In genomic region chr14:23352506-23353432, GRCh38 we compare ENCODE assay signal across 8 cellular contexts. TPM values are rescaled to one million over a fixed set of nuclear protein-coding genes. Genes with fewer than 3 reads are reported as not detected.
DNase-seq lines count a peak whose midpoint lies in the region; ATAC-seq, FAIRE-seq and TF ChIP-seq lines count a peak whose summit lies in the region.

Gene SLC22A17 (minus strand): TSS chr14:23352887.

- no peak for ATAC-seq in GM12878
- ATAC-seq in psoas muscle = peak; percentile 68 to 84 (median 78)

- SMC1A ChIA-PET in GM12878 (lab: Charles Lee; ENCODE audit: uncharacterized antibody, unreplicated experiment) = no interaction called here

- no peak for TF ChIP-seq CTCF in GM12878 (IDR thresholded peaks at IDR 0.05 in 2 of 3, conservative IDR thresholded peaks at IDR 0.05 in 1 of 3; ENCODE audit: control insufficient read depth in 2 of 3, extremely low read depth in 1 of 3, insufficient read depth in 1 of 3, low read depth in 3 of 3, low read length in 3 of 3)
- TF ChIP-seq CTCF in psoas muscle (IDR thresholded peaks at IDR 0.05) = no peak

- H3K27ac ChIP-seq in GM12878 (ENCODE audit: control insufficient read depth, insufficient read depth) (no peak within 1 kb of the TSS), psoas muscle (no peak within 1 kb of the TSS)

- H3K4me1 ChIP-seq in GM12878 (ENCODE audit: control insufficient read depth, insufficient read depth, low read length) (no peaks in the 10 kb centered on the region), psoas muscle (peaks cover 11% of the 10 kb centered on the region)

- RAD21 ChIA-PET in GM12878 (lab: Charles Lee; ENCODE audit: unreplicated experiment) = interaction anchor here (0.6 kb wide), 1 partner anchor 32 kb away, joined by 3 read pairs; the partner anchor contains the start of gene PABPN1

- WGBS in GM12878 (ENCODE audit: insufficient coverage, insufficient replicate concordance, low lambda C conversion rate, missing lambda C conversion rate) = 2% methylated on average over 30 of the region's 42 CpGs
- WGBS in psoas muscle, 3 donors = 1 to 3% (median 2%) methylated on average over 20 to 42 of the region's 42 CpGs

- H3K4me3 ChIP-seq in GM12878 (no peak within 1 kb of the TSS), psoas muscle (peak within 1 kb of the TSS; percentile 70)

- POLR2A ChIA-PET in GM12878 (lab: Charles Lee) = no interaction called here

- intact Hi-C loops in GM12878 (cut with micrococcal nuclease; ENCODE audit: unreplicated experiment) (no loop called here), psoas muscle (cut with DNase I) (no loop called here)

- no peaks in the 10 kb centered on the region for H3K79me2 ChIP-seq in GM12878 (ENCODE audit: control insufficient read depth, insufficient read depth, low read length)

- H3K9me3 ChIP-seq in GM12878 (replicated peaks; ENCODE audit: control insufficient read depth, insufficient read depth, low read length) (no peaks in the 10 kb centered on the region), psoas muscle (no peaks in the 10 kb centered on the region)

- TF ChIP-seq POLR2A in GM12878 (IDR thresholded peaks at IDR 0.05; ENCODE audit: low read depth, low read length) = no peak; the same call in 1 of the 2 replicates

- H3K9ac ChIP-seq in GM12878 (ENCODE audit: control insufficient read depth, insufficient read depth, low read length) = no peak within 1 kb of the TSS

- no peak within 1 kb of the TSS for H2AFZ ChIP-seq in GM12878 (ENCODE audit: control insufficient read depth, low read depth, low read length)

- H3K27me3 ChIP-seq in GM12878 (replicated peaks in 1 of 2; ENCODE audit: control insufficient read depth in 2 of 2, insufficient read depth in 2 of 2, low read length in 1 of 2) (peaks cover 7 to 11% of the 10 kb centered on the region in 2 experiments), psoas muscle (ENCODE audit: insufficient read depth in 3 of 3, low read length in 2 of 3) (peaks cover 4 to 53% (median 10%) of the 10 kb centered on the region in 3 donors)

- TF ChIP-seq RAD21 in GM12878 (IDR thresholded peaks at IDR 0.05; ENCODE audit: insufficient read depth, low read depth, low read length) = no peak

- in situ Hi-C loops in GM12878 (cut with MboI) = no loop called here

- no peak for TF ChIP-seq EP300 in GM12878 (IDR thresholded peaks at IDR 0.05; ENCODE audit: borderline replicate concordance in 1 of 2, control insufficient read depth in 1 of 2, low read depth in 2 of 2, low read length in 2 of 2)

- no peaks in the 10 kb centered on the region for H3K36me3 ChIP-seq in GM12878 (ENCODE audit: control insufficient read depth in 2 of 2, insufficient read depth in 2 of 2, low read length in 1 of 2)
- no peaks in the 10 kb centered on the region for H3K36me3 ChIP-seq in psoas muscle (ENCODE audit: insufficient read depth in 1 of 2, low read depth in 1 of 2)

- DNase-seq in Ammon's horn (ENCODE audit: low spot score) (peak; percentile 97), Kasumi-1 (lab: John Stamatoyannopoulos, UW) (peak; percentile 26 to 33), T-helper 9 cell (peak; percentile 47), GM12878 (ENCODE audit: low read depth, low spot score) (no peak), hypothalamus (lab: John Stamatoyannopoulos, UW) (peak in 50 of 51 donors; percentile 28 to 94 (median 84)), psoas muscle (peak; percentile 69 to 84), urothelium cell line (ENCODE audit: low spot score) (peak; percentile 93), UCSD-AML1 (lab: John Stamatoyannopoulos, UW; ENCODE audit: unreplicated experiment) (no peak)

- H4K20me1 ChIP-seq in GM12878 (ENCODE audit: control insufficient read depth, insufficient read depth) = no peaks in the 10 kb centered on the region

- FAIRE-seq in GM12878 (lab: Jason Lieb, UNC) = no peak
- FAIRE-seq in urothelium cell line (lab: Jason Lieb, UNC) = no peak

- H3K4me2 ChIP-seq in GM12878 (ENCODE audit: control insufficient read depth, insufficient read depth) = 0 out of 2 replicates have a peak within 1 kb of the TSS, but pooled peaks have one; percentile 1

- no TSS peak for BruUV-seq in GM12878 (replicated peaks; lab: Mats Ljungman, UMichigan)

- CTCF ChIA-PET in GM12878 (lab: Yijun Ruan, JAX) = no interaction called here

TF ChIP-seq in GM12878, 131 proteins besides CTCF, POLR2A, EP300 and RAD21:
- TF ChIP-seq NR2C2 (IDR thresholded peaks at IDR 0.05; ENCODE audit: borderline replicate concordance, control insufficient read depth, insufficient read length, low read depth) (no peak), ZNF24 (IDR thresholded peaks at IDR 0.05) (0 out of 2 replicates have a peak, but pooled peaks have one; percentile 49), TCF7 (IDR thresholded peaks at IDR 0.05; ENCODE audit: borderline replicate concordance) (no peak), PKNOX1 (IDR thresholded peaks at IDR 0.05) (no peak), CHD2 (IDR thresholded peaks at IDR 0.05; ENCODE audit: borderline replicate concordance, low read depth, low read length) (no peak), HDGF (IDR thresholded peaks at IDR 0.05) (no peak), SUZ12 (IDR thresholded peaks at IDR 0.05; ENCODE audit: unreplicated experiment) (peak; percentile 64)
- TF ChIP-seq, protein P1, sequence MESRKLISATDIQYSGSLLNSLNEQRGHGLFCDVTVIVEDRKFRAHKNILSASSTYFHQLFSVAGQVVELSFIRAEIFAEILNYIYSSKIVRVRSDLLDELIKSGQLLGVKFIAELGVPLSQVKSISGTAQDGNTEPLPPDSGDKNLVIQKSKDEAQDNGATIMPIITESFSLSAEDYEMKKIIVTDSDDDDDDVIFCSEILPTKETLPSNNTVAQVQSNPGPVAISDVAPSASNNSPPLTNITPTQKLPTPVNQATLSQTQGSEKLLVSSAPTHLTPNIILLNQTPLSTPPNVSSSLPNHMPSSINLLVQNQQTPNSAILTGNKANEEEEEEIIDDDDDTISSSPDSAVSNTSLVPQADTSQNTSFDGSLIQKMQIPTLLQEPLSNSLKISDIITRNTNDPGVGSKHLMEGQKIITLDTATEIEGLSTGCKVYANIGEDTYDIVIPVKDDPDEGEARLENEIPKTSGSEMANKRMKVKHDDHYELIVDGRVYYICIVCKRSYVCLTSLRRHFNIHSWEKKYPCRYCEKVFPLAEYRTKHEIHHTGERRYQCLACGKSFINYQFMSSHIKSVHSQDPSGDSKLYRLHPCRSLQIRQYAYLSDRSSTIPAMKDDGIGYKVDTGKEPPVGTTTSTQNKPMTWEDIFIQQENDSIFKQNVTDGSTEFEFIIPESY (IDR thresholded peaks at IDR 0.05) = no peak

RNA-seq across cellular contexts. Expression of gene SLC22A17, which starts in this region (rescaled TPM):
- not detected in 2 replicates for total RNA-seq in GM12878 (2013; cell fraction: nucleolus; rRNA removed)
- total RNA-seq in GM12878 (2014; rRNA removed) = not detected in 2 replicates
- not detected in 2 replicates for total RNA-seq in GM12878 (2014; rRNA removed; fragmentation: Illumina TruSeq; extraction: Trizol)
- total RNA-seq in GM12878 (2021) = 0.11 TPM in 1 of 2 replicates, not detected in the other
- not detected for polyA plus RNA-seq in GM12878 (2011; ENCODE audit: low read depth)
- polyA plus RNA-seq in GM12878 (2011; rRNA removed) = not detected in 2 replicates
- not detected in 2 replicates for polyA plus RNA-seq in GM12878 (2011; cell fraction: cytosol; rRNA removed)
- 0.10 TPM in 1 of 2 replicates, not detected in the other for polyA plus RNA-seq in GM12878 (2011; cell fraction: nucleus; rRNA removed)
- polyA plus RNA-seq in GM12878 (2012) = 0.06 TPM in 1 of 2 replicates, not detected in the other
- not detected in 2 replicates for polyA plus RNA-seq in GM12878 (2014; fragmentation: Illumina TruSeq; extraction: Trizol)
- not detected for polyA plus RNA-seq in GM12878 (2014; fragmentation: Nextera tagmentation; extraction: Ambion mirVana)
- polyA plus RNA-seq in GM12878 (2014; rRNA removed) = not detected in 2 replicates
- polyA plus RNA-seq in GM12878 (2016; fragmentation: Nextera tagmentation; extraction: Ambion mirVana) = not detected
- polyA minus RNA-seq in GM12878 (2011; rRNA and poly(A)+ RNA removed) = not detected in 2 replicates
- not detected in 2 replicates for polyA minus RNA-seq in GM12878 (2011; cell fraction: cytosol; rRNA and poly(A)+ RNA removed)
- not detected in 2 replicates for polyA minus RNA-seq in GM12878 (2011; cell fraction: nucleus; rRNA and poly(A)+ RNA removed)
- total RNA-seq in psoas muscle = 1 to 10 TPM in 3 of 4 donors, under 1 TPM in 1; 0.95 to 6.3 (median 1.8) TPM
- 1 to 10 TPM; 1.1 to 1.4 (median 1.2) TPM for polyA plus RNA-seq in psoas muscle

Comparison
In these comparisons a context has a peak if more than half of its experiments do, and no peak if none do; other contexts are left out.
1. DNase-seq: peak in Ammon's horn (single experiment), Kasumi-1 (2 of 2), T-helper 9 cell (single experiment), hypothalamus (50 of 51), psoas muscle (2 of 2) and urothelium cell line (single experiment); none in GM12878 (single experiment) and UCSD-AML1 (single experiment).